ENCODE assay signal across 4 cellular contexts in the genomic region with DNA sequence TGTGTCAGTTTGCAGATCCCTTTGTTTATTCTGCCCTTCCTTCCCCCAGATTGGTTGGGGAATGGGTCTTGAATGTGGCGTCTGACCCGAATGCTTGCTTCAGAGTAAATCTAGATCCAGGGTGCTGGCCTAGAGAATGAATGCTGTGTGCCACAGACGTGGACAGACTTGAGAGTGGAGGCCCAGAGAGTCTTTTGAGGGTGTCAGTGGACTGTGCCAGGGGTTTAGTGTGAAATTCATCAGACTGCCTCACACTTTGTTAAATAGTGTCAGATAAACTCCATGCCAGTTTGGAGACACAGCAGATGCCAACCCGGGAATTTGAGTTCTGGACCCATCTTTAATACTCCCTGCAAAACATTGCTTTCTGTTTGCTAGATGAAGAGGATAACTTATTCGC. TPM values are rescaled to one million over a fixed set of nuclear protein-coding genes. Genes with fewer than 3 reads are reported as not detected.
DNase-seq lines count a peak whose midpoint lies in the region; ATAC-seq and TF ChIP-seq lines count a peak whose summit lies in the region.
"Not testable (repeated sequence)": the region's sequence is repeated elsewhere in the genome, so short reads cannot be mapped to it uniquely, and the experiment has no call there.

No MANE protein-coding gene starts in this region.

- not testable (repeated sequence) for TF ChIP-seq CTCF in Panc1 (IDR thresholded peaks at IDR 0.05)

- POLR2A ChIA-PET in Panc1 (lab: Charles Lee), result not testable (repeated sequence)

- WGBS in right cardiac atrium, result 65% methylated on average over 4 of the region's 5 CpGs

- DNase-seq in Panc1 (ENCODE audit: low read depth, low spot score); left cardiac atrium; right cardiac atrium: not testable (repeated sequence)

- not testable (repeated sequence) for H3K27ac ChIP-seq in Panc1 (ENCODE audit: low read length); right cardiac atrium (ENCODE audit: low read length)

- BruUV-seq in Panc1 (replicated peaks; lab: Mats Ljungman, UMichigan), result TSS peak; percentile 42

- CTCF ChIA-PET in Panc1 (lab: Charles Lee), result not testable (repeated sequence)

- not testable (repeated sequence) for ATAC-seq in Panc1
- ATAC-seq in esophagus mucosa (peak; percentile 22), left cardiac atrium (peak; percentile 52 to 80), right cardiac atrium (peak; percentile 76 to 77)

- not testable (repeated sequence) for H3K27me3 ChIP-seq in Panc1 (ENCODE audit: control insufficient read depth, insufficient read depth, low read length); right cardiac atrium (ENCODE audit: control insufficient read depth, insufficient read depth)

- intact Hi-C loops in Panc1 (cut with micrococcal nuclease; ENCODE audit: unreplicated experiment); left cardiac atrium (cut with DNase I); right cardiac atrium (cut with DNase I): not testable (repeated sequence)

- in situ Hi-C loops in Panc1 (cut with HindIII; ENCODE audit: low pct_unique_long_range_greater_than_20kb, low sequenced_read_pairs), result not testable (repeated sequence)

- H3K9me3 ChIP-seq in Panc1 (ENCODE audit: control insufficient read depth, insufficient read depth, low read depth, low read length); right cardiac atrium (ENCODE audit: control insufficient read depth, low read length): not testable (repeated sequence)

- H3K36me3 ChIP-seq in Panc1 (ENCODE audit: control insufficient read depth, insufficient read depth, low read length), result not testable (repeated sequence)

- H3K4me1 ChIP-seq in Panc1 (ENCODE audit: control insufficient read depth, insufficient read depth, low read length); right cardiac atrium (ENCODE audit: control insufficient read depth, insufficient read depth, low read length): not testable (repeated sequence)

- H3K4me3 ChIP-seq in Panc1 (ENCODE audit: low read depth in 2 of 2, low read length in 2 of 2); right cardiac atrium (ENCODE audit: low read length): not testable (repeated sequence)

RNA-seq across cellular contexts. Expression of a gene that starts 25.1 kb away (rescaled TPM):
- 73.6 TPM for total RNA-seq in Panc1 (2021; ENCODE audit: unreplicated experiment)
- 49.5 TPM for polyA plus RNA-seq in Panc1 (2012; ENCODE audit: insufficient read length)
- 17.9 TPM for total RNA-seq in esophagus mucosa
- total RNA-seq in left cardiac atrium, result 10 to 100 TPM; 34.6 to 46.2 TPM
- 10 to 100 TPM; 32.9 to 77.4 (median 62.6) TPM for total RNA-seq in right cardiac atrium
- polyA plus RNA-seq in right cardiac atrium, result 16.7 TPM
